In genomic region chr11:76729214-76729613, GRCh38 we compare ENCODE assay signal across 21 cellular contexts. TPM values are rescaled to one million over a fixed set of nuclear protein-coding genes. Genes with fewer than 3 reads are reported as not detected.
A peak's percentile ranks its signal among the peaks of the same experiment; 100 is the strongest.
DNase-seq lines count a peak whose midpoint lies in the region; ATAC-seq, FAIRE-seq and TF ChIP-seq lines count a peak whose summit lies in the region.
"Had no signal": no experiment of that assay in that cellular context is flagged by ENCODE, and none has a peak within 500 bp of the region (broad histone marks: within the 10 kb centered on the region; RNA-seq: fewer than 3 reads in every experiment).

No MANE protein-coding gene starts in this region.

- intact Hi-C loops in mucosa of descending colon (cut with DNase I, micrococcal nuclease) = no loop called here

- H3K27me3 ChIP-seq in H1 (replicated peaks in 1 of 4; ENCODE audit: control insufficient read depth in 3 of 4, extremely low read depth in 1 of 4, insufficient read depth in 3 of 4, low read length in 3 of 4) = no peaks in the 10 kb centered on the region; a peak in 1 of 7 replicates
- H3K27me3 ChIP-seq: BE2C had no signal

- no peak overlapping the region for H2AK5ac ChIP-seq in H1 (ENCODE audit: low read depth, low read length)

- ATAC-seq in left lobe of liver (peak; percentile 62), mucosa of descending colon (peak; percentile 17), GM18517 (IDR thresholded peaks at IDR 0.05; ENCODE audit: unreplicated experiment) (no peak), GM19395 (IDR thresholded peaks at IDR 0.05; ENCODE audit: unreplicated experiment) (no peak)
- ATAC-seq: K562 had no signal

- no peak for TF ChIP-seq RAD21 in H1 (IDR thresholded peaks at IDR 0.05 in 1 of 2, conservative IDR thresholded peaks at IDR 0.05 in 1 of 2; ENCODE audit: low read depth in 2 of 2, low read length in 2 of 2)

- H2AFZ ChIP-seq in H1 (ENCODE audit: low read length) = no peak overlapping the region

- H3K23me2 ChIP-seq in H1 (ENCODE audit: low read depth, low read length) = no peaks in the 10 kb centered on the region

- no peak overlapping the region for H3K9ac ChIP-seq in H1 (replicated peaks in 1 of 4; ENCODE audit: extremely low read depth in 1 of 4, low read depth in 3 of 4, low read length in 3 of 4)

- H3K18ac ChIP-seq in H1 (ENCODE audit: extremely low read depth, low read length) = no peak overlapping the region

- TF ChIP-seq CTCF in H1 (IDR thresholded peaks at IDR 0.05; ENCODE audit: control extremely low read depth in 1 of 3, insufficient read depth in 1 of 3, low read depth in 1 of 3, low read length in 3 of 3) (no peak), mucosa of descending colon (IDR thresholded peaks at IDR 0.05) (no peak)

- H3K9me3 ChIP-seq in H1 (ENCODE audit: insufficient read depth in 2 of 2, low read depth in 1 of 2, low read length in 1 of 2) = no peaks in the 10 kb centered on the region
- no peaks in the 10 kb centered on the region for H3K9me3 ChIP-seq in mucosa of descending colon
- H3K9me3 ChIP-seq: BE2C, Caco-2 had no signal

- no peak for FAIRE-seq in H1 (lab: Jason Lieb, UNC)
- FAIRE-seq: A204.1, D721Med, G401.6, GM12891, K562 had no signal

- H3K4me3 ChIP-seq in H1 (ENCODE audit: extremely low read depth in 1 of 4, insufficient read depth in 2 of 4, low read depth in 3 of 4, low read length in 4 of 4) = no peak overlapping the region
- no peak overlapping the region for H3K4me3 ChIP-seq in mucosa of descending colon
- H3K4me3 ChIP-seq: K562 had no signal

- H3K36me3 ChIP-seq in H1 (ENCODE audit: control insufficient read depth in 2 of 4, insufficient read depth in 4 of 4, low read length in 3 of 4) (no peaks in the 10 kb centered on the region), mucosa of descending colon (ENCODE audit: low read depth) (no peaks in the 10 kb centered on the region)
- H3K36me3 ChIP-seq: BE2C had no signal

- no peak overlapping the region for H3K27ac ChIP-seq in H1 (ENCODE audit: low read depth, low read length)
- H3K27ac ChIP-seq: HL-60 had no signal

- no peak overlapping the region for H4K5ac ChIP-seq in H1 (ENCODE audit: insufficient read length, low read depth, low read length)

- TF ChIP-seq POLR2A in H1 (IDR thresholded peaks at IDR 0.05; ENCODE audit: control extremely low read depth in 1 of 2, low read depth in 2 of 2, low read length in 2 of 2) = no peak

- no peak overlapping the region for H4K8ac ChIP-seq in H1 (ENCODE audit: extremely low read depth, insufficient read depth, low read length)

- no peak overlapping the region for H4K91ac ChIP-seq in H1 (replicated peaks; ENCODE audit: insufficient read length, low read length)

- H2BK20ac ChIP-seq in H1 (ENCODE audit: low read length) = no peak overlapping the region

- H4K20me1 ChIP-seq in H1 (replicated peaks in 1 of 2; ENCODE audit: control insufficient read depth in 1 of 2, insufficient read depth in 2 of 2, low read length in 2 of 2) = no peaks in the 10 kb centered on the region

- no peak overlapping the region for H2BK15ac ChIP-seq in H1 (ENCODE audit: low read length)

- no peak for DNase-seq in H1 (ENCODE audit: low read depth in 1 of 2, low spot score in 2 of 2)
- peak; percentile 58 for DNase-seq in left lobe of liver (ENCODE audit: low spot score)
- no peak for DNase-seq in mucosa of descending colon
- DNase-seq in Kasumi-1 (lab: John Stamatoyannopoulos, UW) = no peak
- DNase-seq in T1000 (lab: John Stamatoyannopoulos, UW) = no peak
- DNase-seq: ACHN; BE2C; C1 segment of cervical spinal cord; Caco-2; CD4-positive, CD25-positive, alpha-beta regulatory T cell; GOT3; H9; IMR-90 had no signal

- no peaks in the 10 kb centered on the region for H3K79me2 ChIP-seq in H1 (ENCODE audit: control insufficient read depth in 1 of 2, insufficient read depth in 2 of 2, low read length in 2 of 2)

- no peak overlapping the region for H3K23ac ChIP-seq in H1 (ENCODE audit: insufficient read length)

- no peak overlapping the region for H2BK120ac ChIP-seq in H1 (replicated peaks; ENCODE audit: low read depth, low read length)

- H3K14ac ChIP-seq in H1 (ENCODE audit: insufficient read length) = no peak overlapping the region

- H3K4ac ChIP-seq in H1 (replicated peaks; ENCODE audit: insufficient read length, low read depth, low read length) = no peak overlapping the region

- WGBS in H1 (ENCODE audit: extremely low coverage in 1 of 2, insufficient coverage in 1 of 2, insufficient read length in 1 of 2, insufficient replicate concordance in 2 of 2, low coverage in 1 of 2, low lambda C conversion rate in 2 of 2, missing lambda C conversion rate in 1 of 2), 2 experiments = 94% methylated on average over 1 of the region's 1 CpG; no CpG with 5 or more reads in 1 of the 2 experiments

- CTCF ChIA-PET in H1 (lab: Charles Lee; ENCODE audit: partially characterized antibody) = interaction anchor here (1.3 to 9.6 kb wide), 6 partner anchors 30 to 190 kb away, joined by 3 to 92 read pairs (median 4); no protein-coding TSS in a partner anchor

- no peak overlapping the region for H3K4me2 ChIP-seq in H1 (ENCODE audit: insufficient read depth in 1 of 2, low read depth in 2 of 2, low read length in 2 of 2)

- H3K56ac ChIP-seq in H1 (replicated peaks; ENCODE audit: insufficient read length, low read depth, low read length) = no peak overlapping the region

- TF ChIP-seq EP300 in H1 (IDR thresholded peaks at IDR 0.05; ENCODE audit: borderline replicate concordance in 1 of 2, low read depth in 2 of 2, low read length in 2 of 2) = no peak

- H3K4me1 ChIP-seq in H1 (replicated peaks in 1 of 4; ENCODE audit: control insufficient read depth in 3 of 4, insufficient read depth in 4 of 4, low read length in 3 of 4) = no peaks in the 10 kb centered on the region
- no peaks in the 10 kb centered on the region for H3K4me1 ChIP-seq in mucosa of descending colon (ENCODE audit: low read depth)
- H3K4me1 ChIP-seq: BE2C, Caco-2 had no signal

- H2BK12ac ChIP-seq in H1 (ENCODE audit: low read depth, low read length) = no peak overlapping the region

- H3K79me1 ChIP-seq in H1 (ENCODE audit: low read depth, low read length) = no peaks in the 10 kb centered on the region

- POLR2A ChIA-PET in H1 (lab: Charles Lee; ENCODE audit: partially characterized antibody) = no interaction called here

- H2BK5ac ChIP-seq in H1 (ENCODE audit: low read depth, low read length) = 0 out of 2 replicates have a peak overlapping the region, but pooled peaks have one; percentile 24

TF ChIP-seq in H1, 55 proteins besides CTCF, POLR2A, EP300 and RAD21 (continues in another document):
- TF ChIP-seq KDM4A (IDR thresholded peaks at IDR 0.05; ENCODE audit: low read depth, low read length, severe bottlenecking) = no peak
- TF ChIP-seq TEAD4 (IDR thresholded peaks at IDR 0.05; ENCODE audit: low read depth, low read length) = no peak
- TF ChIP-seq BACH1 (IDR thresholded peaks at IDR 0.05; ENCODE audit: low read length) = no peak

RNA-seq across cellular contexts. Expression of gene TSKU, which starts 53.9 kb away (rescaled TPM):
- 22.8 TPM in 2 replicates for total RNA-seq in H1 (2021; fragmentation: NEBNext Ultra II Directional; extraction: Animal tissue kit (Norgen Biotek cat#: 25700))
- 28.4 and 40.7 TPM in 2 replicates for polyA plus RNA-seq in H1 (2011; rRNA removed)
- polyA plus RNA-seq in H1 (2011; cell fraction: cytosol; rRNA removed) = 18.1 TPM
- 34.2 TPM for polyA plus RNA-seq in H1 (2011; cell fraction: nucleus; rRNA removed)
- 15.8 to 27.1 TPM (median 20.7 TPM) in 4 replicates for polyA plus RNA-seq in H1 (2012, experiment 1 of 2)
- polyA plus RNA-seq in H1 (2012, experiment 2 of 2) = 22.0 TPM
- 21.4 TPM for polyA plus RNA-seq in H1 (2013, experiment 1 of 2)
- polyA plus RNA-seq in H1 (2013, experiment 2 of 2) = 23.8 TPM
- 21.7 and 33.3 TPM in 2 replicates for polyA minus RNA-seq in H1 (2011; rRNA and poly(A)+ RNA removed)
- polyA minus RNA-seq in H1 (2011; cell fraction: cytosol; rRNA and poly(A)+ RNA removed) = 17.2 TPM
- 27.5 TPM for polyA minus RNA-seq in H1 (2011; cell fraction: nucleus; rRNA and poly(A)+ RNA removed)
- 547 TPM for total RNA-seq in left lobe of liver
- total RNA-seq in mucosa of descending colon = 10 to 100 TPM; 21.5 to 42.9 (median 41.8) TPM
- total RNA-seq: CD4-positive, CD25-positive, alpha-beta regulatory T cell had no signal
- polyA plus RNA-seq: CD4-positive, CD25-positive, alpha-beta regulatory T cell had no signal

RNA-seq across cellular contexts. Expression of gene LRRC32, which starts 58.7 kb away (rescaled TPM):
- total RNA-seq in H1 (2021; fragmentation: NEBNext Ultra II Directional; extraction: Animal tissue kit (Norgen Biotek cat#: 25700)) = 0.44 and 0.99 TPM in 2 replicates
- 1.9 and 2.0 TPM in 2 replicates for polyA plus RNA-seq in H1 (2011; rRNA removed)
- polyA plus RNA-seq in H1 (2011; cell fraction: cytosol; rRNA removed) = 1.0 TPM
- polyA plus RNA-seq in H1 (2011; cell fraction: nucleus; rRNA removed) = 0.88 TPM
- 1.0 to 3.3 TPM (median 1.7 TPM) in 4 replicates for polyA plus RNA-seq in H1 (2012, experiment 1 of 2)
- 1.0 TPM for polyA plus RNA-seq in H1 (2012, experiment 2 of 2)
- polyA plus RNA-seq in H1 (2013, experiment 1 of 2) = 1.1 TPM
- polyA plus RNA-seq in H1 (2013, experiment 2 of 2) = 1.2 TPM
- polyA minus RNA-seq in H1 (2011; rRNA and poly(A)+ RNA removed) = 0.95 and 1.2 TPM in 2 replicates
- 1.2 TPM for polyA minus RNA-seq in H1 (2011; cell fraction: cytosol; rRNA and poly(A)+ RNA removed)
- 0.50 TPM for polyA minus RNA-seq in H1 (2011; cell fraction: nucleus; rRNA and poly(A)+ RNA removed)
- total RNA-seq in left lobe of liver (10.5 TPM), mucosa of descending colon (10 to 100 TPM; 10.4 to 20.3 (median 18.6) TPM)

Comparison
In these comparisons a context has a peak if more than half of its experiments do, and no peak if none do; other contexts are left out.
1. ATAC-seq: peak in left lobe of liver (single experiment) and mucosa of descending colon (single experiment); none in GM18517 (single experiment) and GM19395 (single experiment).
2. RNA of gene TSKU, which starts 53.9 kb away (total RNA-seq): 547 TPM in left lobe of liver (single experiment); 21.5 to 42.9 TPM in mucosa of descending colon and 22.8 TPM in H1; every median in the first group is over 10 times any median in the second.